ENCODE assay signal across 27 cellular contexts in the genomic region with DNA sequence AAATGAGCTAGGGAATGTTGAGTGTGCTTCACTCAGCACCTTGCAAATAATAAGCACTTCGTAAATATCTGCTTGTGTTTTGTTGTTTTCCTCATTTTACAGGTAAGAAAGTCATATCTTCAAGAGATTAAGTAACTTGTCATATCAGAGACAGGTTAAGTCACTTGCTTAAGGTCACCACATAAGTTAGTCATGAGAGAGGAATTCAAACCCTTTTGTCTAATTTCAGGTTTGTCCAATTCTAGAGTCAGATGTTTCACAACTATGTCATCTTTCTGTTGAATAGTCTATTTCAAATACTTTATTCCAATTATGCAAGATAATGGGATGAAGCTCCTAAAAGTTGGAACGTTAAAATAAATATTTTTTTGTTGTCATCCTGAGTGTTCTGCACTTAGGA.
"Had no signal": no experiment of that assay in that cellular context is flagged by ENCODE, and none has a peak within 500 bp of the region (broad histone marks: within the 10 kb centered on the region; RNA-seq: fewer than 3 reads in every experiment).

No MANE protein-coding gene starts in this region.

- H3K27ac ChIP-seq: left ventricle myocardium inferior, neural progenitor cell, neutrophil, ovary, skin epidermis, suprapubic skin, thoracic aorta, tibial artery, uterus had no signal

- FAIRE-seq: keratinocyte had no signal

- DNase-seq: hippocampal formation; kidney glomerular epithelial cell; left colon; left ventricle myocardium inferior; mesendoderm; naive B cell; natural killer cell; nephron progenitor cell; occipital lobe; ovary; retina; right cardiac atrium; stimulated activated CD4-positive, alpha-beta T cell treated with anti-CD3 and anti-CD28 coated beads, Interleukin-12 subunit alpha, Interleukin-12 subunit beta, amount 100 ng/mL, for 4 hours; stimulated activated CD4-positive, alpha-beta T cell treated with anti-CD3 and anti-CD28 coated beads, Interleukin-15, amount 100 ng/mL, for 24 hours; stimulated activated CD4-positive, alpha-beta T cell treated with anti-CD3 and anti-CD28 coated beads, Interleukin-4, amount 100 ng/mL, for 24 hours; stimulated activated naive CD4-positive, alpha-beta T cell; tibial artery; uterus had no signal

- H3K9me3 ChIP-seq: neutrophil, ovary, suprapubic skin, thoracic aorta, tibial artery, uterus had no signal

- H3K4me1 ChIP-seq: left ventricle myocardium inferior, neural progenitor cell, suprapubic skin, tibial artery, uterus had no signal

- ATAC-seq: left colon; natural killer cell; right cardiac atrium; sciatic nerve; stimulated activated effector memory CD8-positive, alpha-beta T cell treated with anti-CD3 and anti-CD28 coated beads, Interleukin-12 subunit alpha, Interleukin-12 subunit beta, amount 100 ng/mL, for 72 hours had no signal

- H3K27me3 ChIP-seq: neural progenitor cell, ovary, suprapubic skin, uterus had no signal

- H3K36me3 ChIP-seq: left ventricle myocardium inferior, neural progenitor cell, neutrophil, ovary, suprapubic skin, thoracic aorta, tibial artery, uterus had no signal

- H3K4me3 ChIP-seq: left ventricle myocardium inferior, lung, neural progenitor cell, ovary, skin epidermis, suprapubic skin, thoracic aorta, tibial artery, uterus had no signal
